9 cellular contexts compared by ENCODE assay signal in the genomic region with DNA sequence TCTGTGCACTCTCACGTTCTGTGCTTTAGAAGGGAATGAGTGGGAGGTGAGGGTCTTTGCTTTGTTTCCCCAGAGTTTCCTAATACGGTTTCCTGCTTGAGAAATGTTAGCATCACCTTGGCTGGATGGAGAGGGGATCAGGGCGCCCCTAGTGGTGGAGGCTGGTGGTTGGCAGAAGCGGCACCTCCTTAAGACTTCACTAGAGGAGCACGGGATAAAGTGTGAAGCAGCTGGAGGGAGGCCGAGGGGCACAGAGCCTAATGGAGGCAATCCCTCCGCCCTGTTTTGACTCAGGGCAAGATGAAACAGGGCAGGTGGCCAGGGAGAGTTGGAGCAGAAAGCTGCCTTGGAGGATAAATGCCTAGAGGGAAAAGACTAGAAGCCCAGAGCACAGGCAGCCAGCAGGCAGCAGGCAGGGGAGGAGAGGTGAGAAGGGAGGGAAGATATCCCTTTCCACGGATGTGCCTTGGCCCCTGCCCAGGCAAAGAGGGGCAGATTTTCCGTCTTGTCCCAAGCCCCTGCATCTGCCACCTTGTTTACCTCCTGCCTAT. TPM values are rescaled to one million over a fixed set of nuclear protein-coding genes. Genes with fewer than 3 reads are reported as not detected.
A peak's percentile ranks its signal among the peaks of the same experiment; 100 is the strongest.
DNase-seq lines count a peak whose midpoint lies in the region; ATAC-seq, FAIRE-seq and TF ChIP-seq lines count a peak whose summit lies in the region.
"Had no signal": no experiment of that assay in that cellular context is flagged by ENCODE, and none has a peak within 500 bp of the region (broad histone marks: within the 10 kb centered on the region; RNA-seq: fewer than 3 reads in every experiment).

No MANE protein-coding gene starts in this region.

- no peak for FAIRE-seq in astrocyte (lab: Jason Lieb, UNC)

- DNase-seq in DMS114 treated with DMSO at 0.1 percent for 48 hours (lab: John Stamatoyannopoulos, UW; ENCODE audit: unreplicated experiment) (peak; percentile 43), HT1080 (ENCODE audit: low read depth) (peak; percentile 62), T-helper 2 cell (peak; percentile 25 to 66 (median 58)), astrocyte (ENCODE audit: low read depth) (peak; percentile 8), immature natural killer cell (peak; percentile 39 to 48 (median 40))
- peak; percentile 70 to 75 for DNase-seq in stimulated activated CD4-positive, alpha-beta T cell treated with anti-CD3 and anti-CD28 coated beads, Interleukin-1b, Interleukin-23, amount 100 ng/mL, for 4 hours (ENCODE audit: low read depth in 2 of 2)

- H3K27ac ChIP-seq in astrocyte (ENCODE audit: low read depth, low read length): no peak overlapping the region

- H3K27ac Mint-ChIP-seq in astrocyte (ENCODE audit: unreplicated experiment): no peak overlapping the region
- H3K27ac Mint-ChIP-seq in immature natural killer cell: no peak overlapping the region
- H3K27ac Mint-ChIP-seq: activated naive CD4-positive, alpha-beta T cell treated with anti-CD3 and anti-CD28 coated beads, Interleukin-2, amount 50 U/mL, for 24 hours had no signal

- H3K79me2 ChIP-seq in astrocyte (ENCODE audit: insufficient read depth, low read length): no peaks in the 10 kb centered on the region

- no peaks in the 10 kb centered on the region for H3K4me1 ChIP-seq in astrocyte (ENCODE audit: insufficient read depth, low read length)

- H3K27me3 Mint-ChIP-seq in astrocyte (ENCODE audit: low read depth, unreplicated experiment): peaks cover 51% of the 10 kb centered on the region
- H3K27me3 Mint-ChIP-seq in immature natural killer cell (ENCODE audit: low read depth in 3 of 3): peaks cover 7 to 31% (median 13%) of the 10 kb centered on the region in 3 donors

- H2AFZ ChIP-seq in astrocyte (ENCODE audit: low read depth, low read length): no peak overlapping the region

- H3K4me1 Mint-ChIP-seq in astrocyte (ENCODE audit: low read depth, unreplicated experiment) (peaks cover 2% of the 10 kb centered on the region), immature natural killer cell (no peaks in the 10 kb centered on the region)

- ATAC-seq in HG03280 (IDR thresholded peaks at IDR 0.05; ENCODE audit: unreplicated experiment) (no peak), GM21390 (IDR thresholded peaks at IDR 0.05; ENCODE audit: unreplicated experiment) (no peak)

- H3K27me3 ChIP-seq in astrocyte (ENCODE audit: insufficient read depth, low read length): peaks cover 46% of the 10 kb centered on the region

- H4K20me1 ChIP-seq in astrocyte (ENCODE audit: insufficient read depth, low read length): no peaks in the 10 kb centered on the region

- H3K4me2 ChIP-seq in astrocyte (ENCODE audit: low read length): no peak overlapping the region

- peak; percentile 83 for TF ChIP-seq CTCF in astrocyte (IDR thresholded peaks at IDR 0.05; ENCODE audit: insufficient read depth, low read depth, low read length)

- peaks cover 3% of the 10 kb centered on the region for H3K9me3 Mint-ChIP-seq in astrocyte (ENCODE audit: unreplicated experiment)
- no peaks in the 10 kb centered on the region for H3K9me3 Mint-ChIP-seq in immature natural killer cell
- H3K9me3 Mint-ChIP-seq: activated naive CD4-positive, alpha-beta T cell treated with anti-CD3 and anti-CD28 coated beads, Interleukin-2, amount 50 U/mL, for 24 hours had no signal

- no peaks in the 10 kb centered on the region for H3K36me3 ChIP-seq in astrocyte (ENCODE audit: insufficient read depth, low read length)

- H3K9ac ChIP-seq in astrocyte (ENCODE audit: low read length): no peak overlapping the region

- H3K9me3 ChIP-seq in astrocyte (ENCODE audit: insufficient read depth, low read depth, low read length): no peaks in the 10 kb centered on the region

- H3K4me3 Mint-ChIP-seq in astrocyte (ENCODE audit: unreplicated experiment): no peak overlapping the region
- H3K4me3 Mint-ChIP-seq in immature natural killer cell: no peak overlapping the region
- H3K4me3 Mint-ChIP-seq: activated naive CD4-positive, alpha-beta T cell treated with anti-CD3 and anti-CD28 coated beads, Interleukin-2, amount 50 U/mL, for 24 hours had no signal

- H3K36me3 Mint-ChIP-seq in astrocyte (ENCODE audit: low read depth, unreplicated experiment) (peaks cover 3% of the 10 kb centered on the region), immature natural killer cell (no peaks in the 10 kb centered on the region)
- H3K36me3 Mint-ChIP-seq: activated naive CD4-positive, alpha-beta T cell treated with anti-CD3 and anti-CD28 coated beads, Interleukin-2, amount 50 U/mL, for 24 hours had no signal

- no peak overlapping the region for H3K4me3 ChIP-seq in astrocyte (ENCODE audit: insufficient read depth, low read depth, low read length)

RNA-seq across cellular contexts. Expression of gene BTRC, which starts 56.0 kb away (rescaled TPM):
- 6.2 and 6.4 TPM in 2 replicates for total RNA-seq in HT1080 (2014; rRNA removed; shearing (Covaris generic))
- 6.4 and 7.2 TPM in 2 replicates for polyA plus RNA-seq in HT1080 (2015; cell fraction: cytosol; rRNA removed)
- polyA plus RNA-seq in HT1080 (2015; cell fraction: nucleus; rRNA removed): 9.3 and 10.1 TPM in 2 replicates
- 32.8 and 33.3 TPM in 2 replicates for total RNA-seq in astrocyte
- polyA plus RNA-seq in immature natural killer cell: 1 to 10 TPM; 3.7 to 9.0 (median 7.4) TPM

Comparison
In these comparisons a context has a peak if more than half of its experiments do, and no peak if none do; other contexts are left out.
1. DNase-seq: peak in every context shown above with its lines; median percentile 72 in stimulated activated CD4-positive, alpha-beta T cell treated with anti-CD3 and anti-CD28 coated beads, Interleukin-1b, Interleukin-23, amount 100 ng/mL, for 4 hours; 62 in HT1080; 58 in T-helper 2 cell; 43 in DMS114 treated with DMSO at 0.1 percent for 48 hours; 40 in immature natural killer cell; 8 in astrocyte.